Comparison of ENCODE assay signal across 9 cellular contexts in genomic region chr2:190023860-190024259, GRCh38. TPM values are rescaled to one million over a fixed set of nuclear protein-coding genes. Genes with fewer than 3 reads are reported as not detected.
DNase-seq lines count a peak whose midpoint lies in the region; ATAC-seq and TF ChIP-seq lines count a peak whose summit lies in the region.
"Had no signal": no experiment of that assay in that cellular context is flagged by ENCODE, and none has a peak within 500 bp of the region (broad histone marks: within the 10 kb centered on the region; RNA-seq: fewer than 3 reads in every experiment).

No MANE protein-coding gene starts in this region.

- H3K4me3 Mint-ChIP-seq in stimulated activated effector memory CD8-positive, alpha-beta T cell treated with anti-CD3 and anti-CD28 coated beads, Interleukin-12 subunit alpha, Interleukin-12 subunit beta, amount 100 ng/mL, for 72 hours = no peak overlapping the region
- H3K4me3 Mint-ChIP-seq: naive thymus-derived CD8-positive, alpha-beta T cell had no signal

- CTCF ChIA-PET in SK-N-SH (lab: Yijun Ruan, JAX) = interaction anchor here (0.7 to 2.2 kb wide), 16 partner anchors 10 to 354 kb away, joined by 3 to 11 read pairs (median 3); no protein-coding TSS in a partner anchor

- 10% methylated on average over 5 of the region's 5 CpGs for WGBS in SK-N-SH (ENCODE audit: low lambda C conversion rate)

- no peaks in the 10 kb centered on the region for H3K4me1 Mint-ChIP-seq in stimulated activated effector memory CD8-positive, alpha-beta T cell treated with anti-CD3 and anti-CD28 coated beads, Interleukin-12 subunit alpha, Interleukin-12 subunit beta, amount 100 ng/mL, for 72 hours
- H3K4me1 Mint-ChIP-seq: naive thymus-derived CD8-positive, alpha-beta T cell had no signal

- DNase-seq in SK-N-SH (peak; percentile 27), foreskin melanocyte (peak; percentile 35)
- no peak for DNase-seq in stimulated activated effector memory CD8-positive, alpha-beta T cell treated with anti-CD3 and anti-CD28 coated beads, Interleukin-12 subunit alpha, Interleukin-12 subunit beta, amount 100 ng/mL, for 72 hours (ENCODE audit: low spot score in 2 of 2)
- DNase-seq in stimulated activated CD8-positive, alpha-beta memory T cell treated with anti-CD3 and anti-CD28 coated beads, Interleukin-4, amount 100 ng/mL, for 48 hours = no peak

- ATAC-seq in GM18517 (IDR thresholded peaks at IDR 0.05; ENCODE audit: unreplicated experiment) (peak; percentile 76), GM18498 (IDR thresholded peaks at IDR 0.05; ENCODE audit: unreplicated experiment) (no peak)
- ATAC-seq in stimulated activated effector memory CD8-positive, alpha-beta T cell treated with anti-CD3 and anti-CD28 coated beads, Interleukin-12 subunit alpha, Interleukin-12 subunit beta, amount 100 ng/mL, for 72 hours = peak; percentile 73
- ATAC-seq: naive thymus-derived CD8-positive, alpha-beta T cell had no signal

- no peak overlapping the region for H3K27ac Mint-ChIP-seq in stimulated activated effector memory CD8-positive, alpha-beta T cell treated with anti-CD3 and anti-CD28 coated beads, Interleukin-12 subunit alpha, Interleukin-12 subunit beta, amount 100 ng/mL, for 72 hours
- H3K27ac Mint-ChIP-seq: naive thymus-derived CD8-positive, alpha-beta T cell had no signal

- H3K4me3 ChIP-seq in Loucy (ENCODE audit: low read length, poor library complexity, severe bottlenecking) (no peak overlapping the region), SK-N-SH (ENCODE audit: low read depth in 2 of 2, low read length in 1 of 2) (no peak overlapping the region)

- H3F3A ChIP-seq in Loucy (ENCODE audit: low read depth) (no peaks in the 10 kb centered on the region), SK-N-SH (replicated peaks; ENCODE audit: insufficient read depth) (no peaks in the 10 kb centered on the region)

- H4K20me1 ChIP-seq in Loucy (ENCODE audit: insufficient read depth, low read length, poor library complexity, severe bottlenecking) = no peaks in the 10 kb centered on the region
- H4K20me1 ChIP-seq in SK-N-SH (ENCODE audit: insufficient read depth) = no peaks in the 10 kb centered on the region

- peak; percentile 57 for TF ChIP-seq RAD21 in SK-N-SH (IDR thresholded peaks at IDR 0.05; ENCODE audit: low read length)

- no peaks in the 10 kb centered on the region for H3K4me1 ChIP-seq in Loucy (ENCODE audit: insufficient read depth, low read length, poor library complexity, severe bottlenecking)
- H3K4me1 ChIP-seq in SK-N-SH (ENCODE audit: control insufficient read depth in 1 of 2, insufficient read depth in 2 of 2, low read depth in 1 of 2, low read length in 1 of 2) = no peaks in the 10 kb centered on the region

- no peak overlapping the region for H3K27ac ChIP-seq in C4-2B
- no peak overlapping the region for H3K27ac ChIP-seq in SK-N-SH (ENCODE audit: low read depth in 2 of 2, low read length in 1 of 2)

- H2AFZ ChIP-seq in Loucy (ENCODE audit: low read length) (no peak overlapping the region), SK-N-SH (ENCODE audit: low read depth) (no peak overlapping the region)

- no peaks in the 10 kb centered on the region for H3K27me3 ChIP-seq in Loucy (ENCODE audit: insufficient read depth, low read length, poor library complexity, severe bottlenecking)
- H3K27me3 ChIP-seq in SK-N-SH (ENCODE audit: insufficient read depth) = no peaks in the 10 kb centered on the region

- H3K36me3 ChIP-seq in Loucy (ENCODE audit: insufficient read depth, low read length) = no peaks in the 10 kb centered on the region
- H3K36me3 ChIP-seq in SK-N-SH (replicated peaks in 1 of 2; ENCODE audit: control insufficient read depth in 1 of 2, insufficient read depth in 2 of 2, low read length in 1 of 2) = no peaks in the 10 kb centered on the region

- TF ChIP-seq CTCF in C4-2B (conservative IDR thresholded peaks at IDR 0.05) (peak; percentile 70), Loucy (conservative IDR thresholded peaks at IDR 0.05; ENCODE audit: low read length) (peak; percentile 74), SK-N-SH (IDR thresholded peaks at IDR 0.05) (peak; percentile 76)

- H3K9me2 ChIP-seq in Loucy (replicated peaks; ENCODE audit: low read depth, low read length) (no peaks in the 10 kb centered on the region), SK-N-SH (no peaks in the 10 kb centered on the region)

- POLR2A ChIA-PET in SK-N-SH (lab: Yijun Ruan, JAX) = no interaction called here

- no peaks in the 10 kb centered on the region for H3K9me3 Mint-ChIP-seq in stimulated activated effector memory CD8-positive, alpha-beta T cell treated with anti-CD3 and anti-CD28 coated beads, Interleukin-12 subunit alpha, Interleukin-12 subunit beta, amount 100 ng/mL, for 72 hours

- H3K36me3 Mint-ChIP-seq in stimulated activated effector memory CD8-positive, alpha-beta T cell treated with anti-CD3 and anti-CD28 coated beads, Interleukin-12 subunit alpha, Interleukin-12 subunit beta, amount 100 ng/mL, for 72 hours = no peaks in the 10 kb centered on the region

- H3K79me2 ChIP-seq in Loucy (ENCODE audit: insufficient read depth, low read length) (no peaks in the 10 kb centered on the region), SK-N-SH (ENCODE audit: insufficient read depth) (no peaks in the 10 kb centered on the region)

- H3K9ac ChIP-seq in Loucy (ENCODE audit: low read depth, low read length, poor library complexity, severe bottlenecking) (no peak overlapping the region), SK-N-SH (no peak overlapping the region)

- H3K9me3 ChIP-seq in Loucy (ENCODE audit: insufficient read depth, low read depth, low read length) (no peaks in the 10 kb centered on the region), SK-N-SH (no peaks in the 10 kb centered on the region)

- H3K4me2 ChIP-seq in Loucy (ENCODE audit: low read depth, low read length, poor library complexity, severe bottlenecking) = no peak overlapping the region
- H3K4me2 ChIP-seq in SK-N-SH = no peak overlapping the region

- no peak for TF ChIP-seq EP300 in SK-N-SH (IDR thresholded peaks at IDR 0.05; ENCODE audit: borderline replicate concordance in 1 of 2, low read depth in 1 of 2, low read length in 1 of 2)

TF ChIP-seq in SK-N-SH, 30 proteins besides CTCF, POLR2A, EP300 and RAD21:
- TF ChIP-seq SMC3 (IDR thresholded peaks at IDR 0.05; ENCODE audit: low read depth, low read length) (peak; percentile 46), YY1 (IDR thresholded peaks at IDR 0.05; ENCODE audit: low read depth) (no peak)
TF ChIP-seq in SK-N-SH: peak in this region for 1.

RNA-seq across cellular contexts. Expression of gene MSTN, which starts 38.7 kb away (rescaled TPM):
- polyA plus RNA-seq in SK-N-SH (2012; rRNA removed) = 0.05 and 0.13 TPM in 2 replicates
- 0.03 and 0.08 TPM in 2 replicates for polyA plus RNA-seq in SK-N-SH (2012; cell fraction: cytosol; rRNA removed)
- polyA plus RNA-seq in SK-N-SH (2012; cell fraction: nucleus; rRNA removed) = 0.13 and 0.37 TPM in 2 replicates

Comparison
In these comparisons a context has a peak if more than half of its experiments do, and no peak if none do; other contexts are left out.
1. DNase-seq: peak in SK-N-SH (single experiment) and foreskin melanocyte (single experiment); none in stimulated activated effector memory CD8-positive, alpha-beta T cell treated with anti-CD3 and anti-CD28 coated beads, Interleukin-12 subunit alpha, Interleukin-12 subunit beta, amount 100 ng/mL, for 72 hours (0 of 2) and stimulated activated CD8-positive, alpha-beta memory T cell treated with anti-CD3 and anti-CD28 coated beads, Interleukin-4, amount 100 ng/mL, for 48 hours (single experiment).
2. Peak in every context shown above with its lines, with median percentiles within 50 percentile points of each other: CTCF ChIP-seq.